ENCODE assay signal across 16 cellular contexts in the genomic region with DNA sequence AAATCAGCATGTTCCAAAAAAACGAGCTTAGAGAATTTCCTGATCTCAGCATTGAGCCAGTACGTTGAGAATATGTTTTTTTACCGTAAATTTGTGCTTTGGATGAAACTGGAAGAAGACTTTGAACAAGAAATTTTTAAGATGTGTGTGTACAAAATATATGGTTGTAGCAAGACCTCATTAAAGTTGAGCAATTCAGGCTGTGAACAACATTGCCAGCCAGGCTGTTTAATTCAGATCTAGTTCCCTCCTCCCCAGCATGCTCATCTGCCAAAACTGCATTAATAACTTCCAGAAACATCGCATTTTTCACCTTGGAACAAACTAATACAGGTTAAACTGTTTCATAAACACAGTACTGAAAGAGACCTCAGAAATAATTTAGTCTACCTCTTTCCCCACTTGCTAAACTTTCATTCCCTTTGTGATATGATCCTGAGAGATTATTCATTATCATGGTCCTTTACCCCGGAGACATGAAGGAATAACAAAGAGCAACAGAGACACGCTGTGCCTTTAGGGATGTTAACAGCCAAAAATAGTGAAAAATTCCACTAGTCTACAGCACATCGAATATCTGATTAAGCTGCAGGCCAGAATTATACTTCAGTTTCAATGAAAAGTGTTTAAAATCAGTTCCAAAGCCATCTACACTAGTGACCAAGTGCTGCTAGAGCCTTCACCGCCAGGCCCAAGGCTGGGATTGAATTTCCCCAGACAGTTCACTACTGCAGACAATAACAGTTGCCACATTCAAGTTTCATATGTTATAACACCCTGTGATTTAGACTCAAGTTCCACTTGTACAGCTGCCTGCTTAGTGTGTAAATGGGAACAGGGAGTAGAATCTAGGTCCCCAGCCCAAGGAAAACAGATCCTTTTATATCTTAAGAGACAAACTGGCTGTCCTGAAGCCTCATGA.
DNase-seq lines count a peak whose midpoint lies in the region; ATAC-seq and TF ChIP-seq lines count a peak whose summit lies in the region.
"Had no signal": no experiment of that assay in that cellular context is flagged by ENCODE, and none has a peak within 500 bp of the region (broad histone marks: within the 10 kb centered on the region; RNA-seq: fewer than 3 reads in every experiment).

No MANE protein-coding gene starts in this region.

- no peaks in the 10 kb centered on the region for H3K9me3 ChIP-seq in DND-41 (ENCODE audit: insufficient read depth, low read length, severe bottlenecking)
- no peaks in the 10 kb centered on the region for H3K9me3 ChIP-seq in PC-9 (ENCODE audit: insufficient read depth, low read depth)
- no peaks in the 10 kb centered on the region for H3K9me3 ChIP-seq in psoas muscle
- H3K9me3 ChIP-seq: body of pancreas had no signal

- H3K36me3 Mint-ChIP-seq in activated naive CD4-positive, alpha-beta T cell treated with anti-CD3 and anti-CD28 coated beads for 36 hours (ENCODE audit: low read depth), result no peaks in the 10 kb centered on the region
- H3K36me3 Mint-ChIP-seq: CD4-positive, alpha-beta memory T cell had no signal

- DNase-seq in DND-41 (no peak), PC-9 (no peak), fibroblast of the aortic adventitia (ENCODE audit: low read depth) (peak; percentile 59), psoas muscle (no peak), putamen (ENCODE audit: low spot score) (no peak)
- no peak for DNase-seq in stimulated activated CD4-positive, alpha-beta T cell treated with anti-CD3 and anti-CD28 coated beads, Interleukin-2, amount 100 ng/mL, for 24 hours
- no peak for DNase-seq in activated naive CD4-positive, alpha-beta T cell treated with anti-CD3 and anti-CD28 coated beads for 36 hours
- DNase-seq: activated T-cell treated with anti-CD3 and anti-CD28 coated beads, Interleukin-2, amount 50 U/mL, for 48 hours; body of pancreas; CD4-positive, alpha-beta memory T cell; GF-D8; NCI-H1436; NCI-H774; stimulated activated naive CD8-positive, alpha-beta T cell treated with anti-CD3 and anti-CD28 coated beads, Interleukin-15, Interleukin-2, amounts not matched to agents 100 U/mL and 50 U/mL, for 24 hours; SW 1271 had no signal

- no peak overlapping the region for H3K4me3 Mint-ChIP-seq in activated naive CD4-positive, alpha-beta T cell treated with anti-CD3 and anti-CD28 coated beads for 36 hours
- H3K4me3 Mint-ChIP-seq: CD4-positive, alpha-beta memory T cell had no signal

- H3K4me2 ChIP-seq in DND-41 (ENCODE audit: insufficient read depth, low read length) (no peak overlapping the region), PC-9 (peak overlapping the region; percentile 37; the same call in 1 of the 2 replicates)

- WGBS in psoas muscle, 3 donors, result 56 to 67% (median 61%) methylated on average over 8 of the region's 8 CpGs

- CTCF ChIA-PET in PC-9 (lab: Charles Lee), result no interaction called here
- CTCF ChIA-PET in activated naive CD4-positive, alpha-beta T cell treated with anti-CD3 and anti-CD28 coated beads for 36 hours (lab: Charles Lee), result interaction anchor here (0.6 to 1.4 kb wide), 2 partner anchors 9 to 386 kb away, joined by 3 to 4 read pairs; no protein-coding TSS in a partner anchor

- H3K27ac ChIP-seq in DND-41 (ENCODE audit: low read length) (no peak overlapping the region), PC-9 (peak overlapping the region; percentile 100), psoas muscle (no peak overlapping the region)
- H3K27ac ChIP-seq: body of pancreas had no signal

- peaks cover 33% of the 10 kb centered on the region for H3F3A ChIP-seq in PC-9 (ENCODE audit: insufficient read depth, low read depth)

- POLR2A ChIA-PET in PC-9 (lab: Charles Lee; ENCODE audit: unreplicated experiment), result no interaction called here

- no peaks in the 10 kb centered on the region for H3K4me1 Mint-ChIP-seq in activated naive CD4-positive, alpha-beta T cell treated with anti-CD3 and anti-CD28 coated beads for 36 hours (ENCODE audit: low read depth)
- H3K4me1 Mint-ChIP-seq: CD4-positive, alpha-beta memory T cell had no signal

- intact Hi-C loops in PC-9 (cut with micrococcal nuclease; ENCODE audit: unreplicated experiment) (no loop called here), psoas muscle (cut with DNase I) (no loop called here)
- intact Hi-C loops in activated naive CD4-positive, alpha-beta T cell treated with anti-CD3 and anti-CD28 coated beads for 36 hours (cut with micrococcal nuclease), result no loop called here

- TF ChIP-seq CTCF in DND-41 (IDR thresholded peaks at IDR 0.05; ENCODE audit: borderline replicate concordance, extremely low read depth, low read length, poor library complexity, severe bottlenecking) (no peak), PC-9 (conservative IDR thresholded peaks at IDR 0.05) (no peak), fibroblast of the aortic adventitia (IDR thresholded peaks at IDR 0.05; ENCODE audit: insufficient read depth, low read length) (no peak), psoas muscle (IDR thresholded peaks at IDR 0.05) (no peak)

- H3K79me2 ChIP-seq in DND-41 (ENCODE audit: insufficient read depth, low read length) (no peaks in the 10 kb centered on the region), PC-9 (ENCODE audit: low read depth) (peaks cover 97% of the 10 kb centered on the region)

- H2AFZ ChIP-seq in DND-41 (ENCODE audit: low read depth, low read length) (peak overlapping the region; percentile 13; the same call in 1 of the 2 replicates), PC-9 (no peak overlapping the region)

- no peaks in the 10 kb centered on the region for H3K9me3 Mint-ChIP-seq in activated naive CD4-positive, alpha-beta T cell treated with anti-CD3 and anti-CD28 coated beads for 36 hours
- H3K9me3 Mint-ChIP-seq: CD4-positive, alpha-beta memory T cell had no signal

- no peaks in the 10 kb centered on the region for H3K27me3 ChIP-seq in DND-41 (ENCODE audit: insufficient read depth, low read length, poor library complexity)
- H3K27me3 ChIP-seq in PC-9 (ENCODE audit: insufficient read depth, low read depth), result no peaks in the 10 kb centered on the region
- no peaks in the 10 kb centered on the region for H3K27me3 ChIP-seq in psoas muscle (ENCODE audit: insufficient read depth in 3 of 3, low read length in 2 of 3)
- H3K27me3 ChIP-seq: body of pancreas had no signal

- no TSS peak for BruUV-seq in PC-9 (replicated peaks; lab: Mats Ljungman, UMichigan)

- no peaks in the 10 kb centered on the region for H3K9me2 ChIP-seq in PC-9 (ENCODE audit: insufficient read depth)

- no peak overlapping the region for H3K27ac Mint-ChIP-seq in activated naive CD4-positive, alpha-beta T cell treated with anti-CD3 and anti-CD28 coated beads for 36 hours
- H3K27ac Mint-ChIP-seq: CD4-positive, alpha-beta memory T cell had no signal

- H3K4me1 ChIP-seq in DND-41 (ENCODE audit: insufficient read depth, low read length) (no peaks in the 10 kb centered on the region), PC-9 (replicated peaks; ENCODE audit: insufficient read depth) (peaks cover 62% of the 10 kb centered on the region), psoas muscle (no peaks in the 10 kb centered on the region)
- H3K4me1 ChIP-seq: body of pancreas had no signal

- H3K4me3 ChIP-seq in DND-41 (ENCODE audit: low read depth in 1 of 2, low read length in 2 of 2) (no peak overlapping the region), PC-9 (no peak overlapping the region), fibroblast of the aortic adventitia (ENCODE audit: low read depth, low read length) (no peak overlapping the region), psoas muscle (no peak overlapping the region)
- H3K4me3 ChIP-seq: body of pancreas had no signal

- no peaks in the 10 kb centered on the region for H3K36me3 ChIP-seq in DND-41 (ENCODE audit: insufficient read depth, low read length)
- H3K36me3 ChIP-seq in PC-9 (ENCODE audit: low read depth), result no peaks in the 10 kb centered on the region
- H3K36me3 ChIP-seq in psoas muscle (ENCODE audit: insufficient read depth in 1 of 2, low read depth in 1 of 2), result no peaks in the 10 kb centered on the region

- peaks cover 11% of the 10 kb centered on the region for H3K27me3 Mint-ChIP-seq in activated naive CD4-positive, alpha-beta T cell treated with anti-CD3 and anti-CD28 coated beads for 36 hours (ENCODE audit: low read depth)

- H4K20me1 ChIP-seq in DND-41 (ENCODE audit: insufficient read depth, low read length), result no peaks in the 10 kb centered on the region
- no peaks in the 10 kb centered on the region for H4K20me1 ChIP-seq in PC-9 (ENCODE audit: insufficient read depth)

- ATAC-seq in DND-41 (ENCODE audit: insufficient read depth, low read depth) (no peak), psoas muscle (peak; percentile 43 to 87 (median 72)), HG02938 (IDR thresholded peaks at IDR 0.05; ENCODE audit: unreplicated experiment) (no peak)
- ATAC-seq: body of pancreas; stimulated activated naive CD8-positive, alpha-beta T cell treated with anti-CD3 and anti-CD28 coated beads, Interleukin-15, Interleukin-2, amounts not matched to agents 100 U/mL and 50 U/mL, for 24 hours had no signal

- H3K9ac ChIP-seq in DND-41 (ENCODE audit: low read depth, low read length), result no peak overlapping the region

Comparison
In these comparisons a context has a peak if more than half of its experiments do, and no peak if none do; other contexts are left out.
1. ATAC-seq: peak in psoas muscle (4 of 4); none in DND-41 (single experiment) and HG02938 (single experiment).